In the genomic region with DNA sequence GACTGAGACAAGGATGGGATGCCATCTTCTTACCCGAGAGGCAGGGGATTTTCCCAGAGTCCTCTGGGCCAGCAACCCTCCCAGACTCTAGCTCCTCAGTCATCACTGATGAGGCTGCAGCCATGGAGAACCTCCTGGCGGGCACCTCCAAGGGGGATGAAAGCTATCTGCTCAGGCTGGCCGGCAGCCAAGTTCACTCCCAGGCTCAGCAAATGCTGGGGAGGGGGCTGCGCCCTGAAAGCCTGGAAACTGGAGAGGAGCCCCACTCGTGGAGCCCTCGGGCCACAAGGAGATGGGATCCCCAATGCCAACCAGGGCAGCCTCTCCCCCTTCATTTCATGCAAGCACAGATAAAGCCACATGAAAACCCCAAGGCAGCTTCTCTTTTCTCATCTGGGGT, we compare ENCODE assay signal across 35 cellular contexts.
"Had no signal": no experiment of that assay in that cellular context is flagged by ENCODE, and none has a peak within 500 bp of the region (broad histone marks: within the 10 kb centered on the region; RNA-seq: fewer than 3 reads in every experiment).

No MANE protein-coding gene starts in this region.

- DNase-seq: activated CD4-positive, alpha-beta memory T cell treated with anti-CD3 and anti-CD28 coated beads, Interleukin-2, amount 10 ng/mL, durations not matched to agents 7 days and 5 days; activated CD4-positive, alpha-beta T cell treated with anti-CD3 and anti-CD28 coated beads for 1 hour; activated CD4-positive, alpha-beta T cell treated with anti-CD3 and anti-CD28 coated beads for 48 hours; activated CD4-positive, CD25-positive, alpha-beta regulatory T cell; activated CD8-positive, alpha-beta memory T cell treated with anti-CD3 and anti-CD28 coated beads for 24 hours; activated CD8-positive, alpha-beta memory T cell treated with anti-CD3 and anti-CD28 coated beads, Interleukin-2, amount 10 ng/mL, durations not matched to agents 7 days and 5 days; activated CD8-positive, alpha-beta memory T cell treated with anti-CD3 and anti-CD28 coated beads, Interleukin-2, amount 50 U/mL, for 48 hours; activated effector memory CD4-positive, alpha-beta T cell treated with Interleukin-2 at 50 U/mL for 16 hours; activated naive CD4-positive, alpha-beta T cell; activated naive CD8-positive, alpha-beta T cell treated with anti-CD3 and anti-CD28 coated beads, Interleukin-2, amount 10 ng/mL, durations not matched to agents 7 days and 5 days; activated T-cell treated with anti-CD3 and anti-CD28 coated beads, Interleukin-2, amount 50 U/mL, for 48 hours; amygdala; Kasumi-1; KG1; MG63; NCI-H1048; NCI-H1105 treated with DMSO at 0.1 percent for 48 hours; NCI-H1436; NCI-H187; NCI-H2029 treated with DMSO at 0.1 percent for 48 hours; NCI-H2107; NCI-H226; NCI-H510A; NCI-H526; NCI-H774; SHP77 treated with DMSO at 0.1 percent for 48 hours; SW 1271; T-helper 1 cell; T-helper 2 cell; T-helper 9 cell; WERI-Rb-1 had no signal

- H3K27me3 ChIP-seq: ascending aorta, cardiac muscle cell, MG63, SJSA1 had no signal

- H3K9me3 ChIP-seq: ascending aorta, MG63, SJSA1 had no signal

- H3K4me1 ChIP-seq: ascending aorta, SJSA1 had no signal

- H3K36me3 ChIP-seq: ascending aorta, cardiac muscle cell, MG63, SJSA1, WERI-Rb-1 had no signal

- H3K27ac ChIP-seq: ascending aorta, cardiac muscle cell, SJSA1, WERI-Rb-1 had no signal

- ATAC-seq: activated CD8-positive, alpha-beta memory T cell treated with anti-CD3 and anti-CD28 coated beads, Interleukin-2, amount 10 ng/mL, durations not matched to agents 7 days and 5 days; Panc1 had no signal

- H3K4me3 ChIP-seq: ascending aorta, cardiac muscle cell, MG63, SJSA1 had no signal
